ENCODE assay signal across 13 cellular contexts in the genomic region with DNA sequence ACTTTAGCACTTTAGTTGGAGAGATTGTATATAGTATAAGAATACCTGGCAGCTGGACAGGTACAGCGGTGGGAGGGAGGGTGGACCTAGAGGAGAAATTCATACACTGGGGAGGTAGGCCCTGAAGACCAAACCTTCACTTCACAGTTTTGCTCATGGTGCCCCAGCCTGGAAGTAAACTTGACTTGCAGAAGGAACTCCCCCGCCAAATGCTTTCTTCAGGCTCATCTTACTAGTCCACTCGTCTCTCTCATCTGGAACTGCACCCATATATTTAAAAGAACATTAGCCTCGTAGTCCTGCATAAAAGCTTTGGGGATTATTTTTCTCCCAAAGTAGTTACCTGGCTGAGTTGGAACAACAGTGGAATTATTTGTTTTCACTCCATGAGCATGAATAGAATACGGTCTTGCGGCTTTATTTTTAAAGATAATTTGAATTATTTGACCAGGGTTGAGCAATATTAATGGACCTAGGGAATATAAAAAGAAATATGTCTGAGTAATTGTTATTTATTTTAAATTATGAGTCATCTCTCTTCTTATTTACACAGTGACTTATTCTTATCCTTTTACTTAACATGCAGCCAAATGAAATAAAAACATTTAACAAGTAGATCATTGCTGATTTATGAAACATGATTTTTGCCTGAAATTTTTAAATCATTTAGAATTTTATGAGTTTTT. TPM values are rescaled to one million over a fixed set of nuclear protein-coding genes. Genes with fewer than 3 reads are reported as not detected.
A peak's percentile ranks its signal among the peaks of the same experiment; 100 is the strongest.
DNase-seq lines count a peak whose midpoint lies in the region; ATAC-seq, FAIRE-seq and TF ChIP-seq lines count a peak whose summit lies in the region.
"Had no signal": no experiment of that assay in that cellular context is flagged by ENCODE, and none has a peak within 500 bp of the region (broad histone marks: within the 10 kb centered on the region; RNA-seq: fewer than 3 reads in every experiment).

No MANE protein-coding gene starts in this region.

- peak; percentile 23 for FAIRE-seq in small intestine (lab: Jason Lieb, UNC)

- H4K20me1 ChIP-seq in GM23338 (replicated peaks; ENCODE audit: insufficient read depth) (no peaks in the 10 kb centered on the region), fibroblast of lung (ENCODE audit: control insufficient read depth, extremely low read depth, insufficient read depth, low read length) (no peaks in the 10 kb centered on the region)

- DNase-seq in GM23338 (ENCODE audit: low spot score), result no peak
- DNase-seq in Panc1 (ENCODE audit: low read depth, low spot score), result no peak
- DNase-seq in fibroblast of lung (ENCODE audit: low read depth in 2 of 2), result peak; percentile 53 to 75
- peak; percentile 12 for DNase-seq in small intestine
- DNase-seq in T1000 (lab: John Stamatoyannopoulos, UW), result no peak
- no peak for DNase-seq in NCI-H748 (lab: John Stamatoyannopoulos, UW; ENCODE audit: unreplicated experiment)
- no peak for DNase-seq in NCI-H526 treated with DMSO at 0.1 percent for 48 hours (lab: John Stamatoyannopoulos, UW)
- DNase-seq: activated CD4-positive, alpha-beta T cell treated with anti-CD3 and anti-CD28 coated beads, Interleukin-2, amount 50 U/mL, for 1 hour; activated naive CD4-positive, alpha-beta T cell treated with anti-CD3 and anti-CD28 coated beads for 36 hours; DMS79; effector CD8-positive, alpha-beta T cell; NCI-H524; nephron progenitor cell had no signal

- no peaks in the 10 kb centered on the region; the same call in 1 of the 3 replicates for H3K9me3 Mint-ChIP-seq in GM23338
- H3K9me3 Mint-ChIP-seq: activated naive CD4-positive, alpha-beta T cell treated with anti-CD3 and anti-CD28 coated beads for 36 hours; nephron progenitor cell had no signal

- no peaks in the 10 kb centered on the region for H3F3A ChIP-seq in GM23338 (replicated peaks; ENCODE audit: low read depth)

- H3K27ac Mint-ChIP-seq in GM23338, result no peak overlapping the region
- H3K27ac Mint-ChIP-seq: activated naive CD4-positive, alpha-beta T cell treated with anti-CD3 and anti-CD28 coated beads for 36 hours; nephron progenitor cell had no signal

- no TSS peak for BruUV-seq in Panc1 (replicated peaks; lab: Mats Ljungman, UMichigan)

- in situ Hi-C loops in Panc1 (cut with HindIII; ENCODE audit: low pct_unique_long_range_greater_than_20kb, low sequenced_read_pairs), result no loop called here

- H3K4me3 ChIP-seq in GM23338 (no peak overlapping the region), Panc1 (ENCODE audit: low read depth in 2 of 2, low read length in 2 of 2) (no peak overlapping the region), fibroblast of lung (replicated peaks in 1 of 4; ENCODE audit: control extremely low read depth in 1 of 4, insufficient read depth in 1 of 4, low read depth in 3 of 4, low read length in 4 of 4) (no peak overlapping the region), small intestine (ENCODE audit: low read depth in 1 of 2, low read length in 2 of 2) (no peak overlapping the region)

- WGBS in small intestine, 3 donors, result 76 to 90% (median 85%) methylated on average over 6 of the region's 6 CpGs

- H3K4me1 Mint-ChIP-seq in GM23338, result peaks cover 50% of the 10 kb centered on the region

- ATAC-seq in GM23338, result no peak
- peak; percentile 36 for ATAC-seq in Panc1

- TF ChIP-seq CTCF in GM23338 (conservative IDR thresholded peaks at IDR 0.05; ENCODE audit: low read depth in 2 of 2), result no peak
- no peak for TF ChIP-seq CTCF in Panc1 (IDR thresholded peaks at IDR 0.05)
- TF ChIP-seq CTCF in fibroblast of lung (conservative IDR thresholded peaks at IDR 0.05 in 1 of 2, IDR thresholded peaks at IDR 0.05 in 1 of 2; ENCODE audit: low read depth in 1 of 2, low read length in 2 of 2), result no peak

- intact Hi-C loops in Panc1 (cut with micrococcal nuclease; ENCODE audit: unreplicated experiment), result no loop called here

- no peaks in the 10 kb centered on the region; the same call in 1 of the 2 replicates for H3K9me2 ChIP-seq in GM23338 (ENCODE audit: insufficient read depth)

- H3K4me3 Mint-ChIP-seq in GM23338, result no peak overlapping the region
- H3K4me3 Mint-ChIP-seq: activated naive CD4-positive, alpha-beta T cell treated with anti-CD3 and anti-CD28 coated beads for 36 hours; nephron progenitor cell had no signal

- H3K36me3 ChIP-seq in GM23338 (ENCODE audit: insufficient read depth), result no peaks in the 10 kb centered on the region
- H3K36me3 ChIP-seq in Panc1 (ENCODE audit: control insufficient read depth, insufficient read depth, low read length), result no peaks in the 10 kb centered on the region
- no peaks in the 10 kb centered on the region for H3K36me3 ChIP-seq in fibroblast of lung (ENCODE audit: control insufficient read depth, insufficient read depth, low read length)
- no peaks in the 10 kb centered on the region for H3K36me3 ChIP-seq in small intestine (ENCODE audit: control insufficient read depth in 2 of 2, insufficient read depth in 2 of 2, low read length in 2 of 2)

- POLR2A ChIA-PET in Panc1 (lab: Charles Lee), result no interaction called here

- H3K27me3 Mint-ChIP-seq in GM23338 (ENCODE audit: insufficient read depth, low read depth, poor library complexity), result peaks cover 14% of the 10 kb centered on the region

- H3K27me3 ChIP-seq in GM23338 (ENCODE audit: insufficient read depth) (peaks cover 31% of the 10 kb centered on the region), Panc1 (ENCODE audit: control insufficient read depth, insufficient read depth, low read length) (no peaks in the 10 kb centered on the region), fibroblast of lung (ENCODE audit: control insufficient read depth, insufficient read depth, low read length) (no peaks in the 10 kb centered on the region), small intestine (ENCODE audit: control insufficient read depth in 2 of 2, insufficient read depth in 2 of 2, low read length in 2 of 2) (no peaks in the 10 kb centered on the region)

- H3K27ac ChIP-seq in GM23338 (ENCODE audit: low read depth), result no peak overlapping the region
- peak overlapping the region; percentile 90 for H3K27ac ChIP-seq in Panc1 (ENCODE audit: low read length)
- H3K27ac ChIP-seq in fibroblast of lung (ENCODE audit: insufficient read depth, low read length), result no peak overlapping the region
- no peak overlapping the region for H3K27ac ChIP-seq in small intestine (ENCODE audit: low read depth in 1 of 2, low read length in 1 of 2)

- H3K9me3 ChIP-seq in Panc1 (ENCODE audit: control insufficient read depth, insufficient read depth, low read depth, low read length) (no peaks in the 10 kb centered on the region), fibroblast of lung (ENCODE audit: control insufficient read depth, insufficient read depth, low read depth, low read length) (no peaks in the 10 kb centered on the region), small intestine (ENCODE audit: control insufficient read depth, low read depth) (no peaks in the 10 kb centered on the region)

- H3K4me2 ChIP-seq in GM23338 (peak overlapping the region; percentile 63; the same call in 1 of the 2 replicates), fibroblast of lung (ENCODE audit: extremely low read depth, insufficient read depth, low read length) (no peak overlapping the region)

- H2AFZ ChIP-seq in GM23338 (no peak overlapping the region), fibroblast of lung (ENCODE audit: low read length) (no peak overlapping the region)

- no peak overlapping the region for H3K9ac ChIP-seq in fibroblast of lung (ENCODE audit: insufficient read depth, low read length)

- H3K4me1 ChIP-seq in GM23338 (ENCODE audit: insufficient read depth), result peaks cover 52% of the 10 kb centered on the region
- H3K4me1 ChIP-seq in Panc1 (ENCODE audit: control insufficient read depth, insufficient read depth, low read length), result peaks cover 39% of the 10 kb centered on the region
- H3K4me1 ChIP-seq in fibroblast of lung (ENCODE audit: control insufficient read depth, extremely low read depth, insufficient read depth, low read length), result peaks cover 14% of the 10 kb centered on the region
- peaks cover 4 to 11% of the 10 kb centered on the region in 2 donors for H3K4me1 ChIP-seq in small intestine (ENCODE audit: control insufficient read depth in 2 of 2, insufficient read depth in 1 of 2, low read depth in 1 of 2, low read length in 1 of 2)

- CTCF ChIA-PET in Panc1 (lab: Charles Lee), result no interaction called here

- H3K79me2 ChIP-seq in GM23338 (replicated peaks; ENCODE audit: insufficient read depth), result no peaks in the 10 kb centered on the region
- no peaks in the 10 kb centered on the region for H3K79me2 ChIP-seq in fibroblast of lung (ENCODE audit: control insufficient read depth, insufficient read depth, low read length)

- peaks cover 2% of the 10 kb centered on the region; the same call in 1 of the 3 replicates for H3K36me3 Mint-ChIP-seq in GM23338 (ENCODE audit: low read depth)

TF ChIP-seq in GM23338, 12 proteins besides CTCF, POLR2A, EP300 and RAD21:
- no peak for TF ChIP-seq ZNF331 (CRISPR knock-in tag; IDR thresholded peaks at IDR 0.05; ENCODE audit: low read depth)
TF ChIP-seq in GM23338: peak in this region for 0.

RNA-seq across cellular contexts. Expression of a gene that starts 25.5 kb away (rescaled TPM):
- total RNA-seq in GM23338 (2014; rRNA removed; shearing (Covaris generic)), result 2.8 and 3.3 TPM in 2 replicates
- polyA plus RNA-seq in GM23338 (2016; fragmentation: Nextera tagmentation; extraction: Ambion mirVana) (2.3 and 3.6 TPM in 2 replicates), fibroblast of lung (0.03 TPM in 1 of 2 replicates, not detected in the other), small intestine (10 to 100 TPM in 1 of 3 donors, 1 to 10 TPM in 2; 1.8 to 15.6 (median 3.8) TPM)
- total RNA-seq in Panc1 (2021; ENCODE audit: unreplicated experiment) (5.8 TPM), fibroblast of lung (under 0.01 TPM in 1 of 2 replicates, not detected in the other)
- 15.2 TPM for polyA plus RNA-seq in Panc1 (2012; ENCODE audit: insufficient read length)
- polyA plus RNA-seq in fibroblast of lung (2012), result 0.13 TPM in 1 of 2 replicates, not detected in the other
- polyA minus RNA-seq in fibroblast of lung (ENCODE audit: low replicate concordance), result not detected in 2 replicates
- total RNA-seq: activated naive CD4-positive, alpha-beta T cell treated with anti-CD3 and anti-CD28 coated beads for 36 hours had no signal

Comparison
In these comparisons a context has a peak if more than half of its experiments do, and no peak if none do; other contexts are left out.
1. DNase-seq: peak in fibroblast of lung (2 of 2) and small intestine (single experiment); none in GM23338 (single experiment), Panc1 (single experiment), T1000 (single experiment), NCI-H748 (single experiment) and NCI-H526 treated with DMSO at 0.1 percent for 48 hours (single experiment).